1 cellular context compared by ENCODE assay signal in genomic region chr9:133160742-133161541, GRCh38.
A peak's percentile ranks its signal among the peaks of the same experiment; 100 is the strongest.
TF ChIP-seq lines count a peak whose summit lies in the region.

No MANE protein-coding gene starts in this region.

TF ChIP-seq in HepG2, 621 proteins besides CTCF, POLR2A, EP300 and RAD21 (continued from another document and continues in another):
- TF ChIP-seq ZNF276 (CRISPR knock-in tag; IDR thresholded peaks at IDR 0.05; ENCODE audit: low read depth): no peak
- TF ChIP-seq FUBP1 (CRISPR knock-in tag; IDR thresholded peaks at IDR 0.05; ENCODE audit: borderline replicate concordance): no peak
- no peak for TF ChIP-seq SOX5 (CRISPR knock-in tag; IDR thresholded peaks at IDR 0.05; ENCODE audit: borderline replicate concordance)
- 0 out of 2 replicates have a peak, but pooled peaks have one; percentile 15 for TF ChIP-seq SAP130 (CRISPR knock-in tag; IDR thresholded peaks at IDR 0.05; ENCODE audit: low read depth)
- TF ChIP-seq NFIC (IDR thresholded peaks at IDR 0.05; ENCODE audit: low read length): no peak
- no peak for TF ChIP-seq SAFB2 (CRISPR knock-in tag; IDR thresholded peaks at IDR 0.05; ENCODE audit: borderline replicate concordance, low read depth)
- TF ChIP-seq SNAPC2 (CRISPR knock-in tag; IDR thresholded peaks at IDR 0.05): no peak
- no peak for TF ChIP-seq BATF2 (CRISPR knock-in tag; IDR thresholded peaks at IDR 0.05)
- TF ChIP-seq ZFX (CRISPR knock-in tag; IDR thresholded peaks at IDR 0.05; ENCODE audit: low read depth): no peak
- TF ChIP-seq NCOA2 (CRISPR knock-in tag; IDR thresholded peaks at IDR 0.05): no peak
- no peak for TF ChIP-seq JDP2 (CRISPR knock-in tag; IDR thresholded peaks at IDR 0.05; ENCODE audit: borderline replicate concordance)
- TF ChIP-seq ZNF275 (CRISPR knock-in tag; IDR thresholded peaks at IDR 0.05; ENCODE audit: borderline replicate concordance): no peak
- peak; percentile 46 for TF ChIP-seq STAG1 (CRISPR knock-in tag; IDR thresholded peaks at IDR 0.05)
- TF ChIP-seq ATF3 (CRISPR knock-in tag; IDR thresholded peaks at IDR 0.05): no peak
- no peak for TF ChIP-seq ZSCAN5A (CRISPR knock-in tag; IDR thresholded peaks at IDR 0.05; ENCODE audit: borderline replicate concordance)
- no peak for TF ChIP-seq IRF9 (CRISPR knock-in tag; IDR thresholded peaks at IDR 0.05; ENCODE audit: borderline replicate concordance)
- no peak for TF ChIP-seq IRF2 (CRISPR knock-in tag; IDR thresholded peaks at IDR 0.05)
- no peak for TF ChIP-seq TCF7 (IDR thresholded peaks at IDR 0.05; ENCODE audit: low read depth)
- no peak for TF ChIP-seq ZNF296 (CRISPR knock-in tag; conservative IDR thresholded peaks at IDR 0.05)
- no peak for TF ChIP-seq THAP7 (CRISPR knock-in tag; IDR thresholded peaks at IDR 0.05)
- no peak for TF ChIP-seq ZSCAN22 (CRISPR knock-in tag; IDR thresholded peaks at IDR 0.05)
- no peak for TF ChIP-seq ZBTB37 (CRISPR knock-in tag; IDR thresholded peaks at IDR 0.05)
- TF ChIP-seq ZNF7 (CRISPR knock-in tag; IDR thresholded peaks at IDR 0.05): no peak
- no peak for TF ChIP-seq ZNF503 (CRISPR knock-in tag; IDR thresholded peaks at IDR 0.05)
- no peak for TF ChIP-seq PLSCR1 (CRISPR knock-in tag; IDR thresholded peaks at IDR 0.05; ENCODE audit: borderline replicate concordance)
- TF ChIP-seq ZNF17 (CRISPR knock-in tag; IDR thresholded peaks at IDR 0.05): no peak
- TF ChIP-seq NR2F6 (IDR thresholded peaks at IDR 0.05): peak; percentile 57; the same call in 1 of the 2 replicates
- TF ChIP-seq NR2F6 (CRISPR knock-in tag; IDR thresholded peaks at IDR 0.05): peak; percentile 59
- no peak for TF ChIP-seq ERF (CRISPR knock-in tag; IDR thresholded peaks at IDR 0.05)
- no peak for TF ChIP-seq FLYWCH1 (CRISPR knock-in tag; IDR thresholded peaks at IDR 0.05)
- no peak for TF ChIP-seq POGZ (CRISPR knock-in tag; IDR thresholded peaks at IDR 0.05)
- no peak for TF ChIP-seq ZNF234 (CRISPR knock-in tag; conservative IDR thresholded peaks at IDR 0.05)
- no peak for TF ChIP-seq ZBTB10 (CRISPR knock-in tag; IDR thresholded peaks at IDR 0.05; ENCODE audit: borderline replicate concordance)
- TF ChIP-seq XRCC5 (optimal IDR thresholded peaks at IDR 0.05; ENCODE audit: low read length): peak; percentile 59
- no peak for TF ChIP-seq BRCA1 (CRISPR knock-in tag; IDR thresholded peaks at IDR 0.05)
- TF ChIP-seq ZBTB8A (CRISPR knock-in tag; IDR thresholded peaks at IDR 0.05; ENCODE audit: borderline replicate concordance, low read depth): no peak
- 0 out of 4 replicates have a peak, but pooled peaks of 1 of the 2 experiments have one; percentile 37 for TF ChIP-seq NR2F1 (CRISPR knock-in tag; IDR thresholded peaks at IDR 0.05)
- no peak for TF ChIP-seq THAP9 (CRISPR knock-in tag; IDR thresholded peaks at IDR 0.05; ENCODE audit: borderline replicate concordance)
- peak; percentile 81; the same call in 1 of the 2 replicates for TF ChIP-seq CEBPB (IDR thresholded peaks at IDR 0.05; ENCODE audit: borderline replicate concordance, low read depth, low read length)
- TF ChIP-seq SKI (IDR thresholded peaks at IDR 0.05; ENCODE audit: partially characterized antibody): no peak
- TF ChIP-seq ETV6 (CRISPR knock-in tag; conservative IDR thresholded peaks at IDR 0.05): no peak
- no peak for TF ChIP-seq ZNF136 (CRISPR knock-in tag; IDR thresholded peaks at IDR 0.05; ENCODE audit: low read depth)
- no peak for TF ChIP-seq KLF12 (CRISPR knock-in tag; IDR thresholded peaks at IDR 0.05; ENCODE audit: borderline replicate concordance)
- TF ChIP-seq SMAD3 (CRISPR knock-in tag; IDR thresholded peaks at IDR 0.05): no peak
- TF ChIP-seq ZNF10 (CRISPR knock-in tag; IDR thresholded peaks at IDR 0.05; ENCODE audit: borderline replicate concordance, low read depth): no peak
- TF ChIP-seq U2AF2 (IDR thresholded peaks at IDR 0.05; ENCODE audit: low read depth, low read length): no peak
